8 cellular contexts compared by ENCODE assay signal in genomic region chr14:100304825-100305445, GRCh38. TPM values are rescaled to one million over a fixed set of nuclear protein-coding genes. Genes with fewer than 3 reads are reported as not detected.
DNase-seq lines count a peak whose midpoint lies in the region; ATAC-seq and TF ChIP-seq lines count a peak whose summit lies in the region.

No MANE protein-coding gene starts in this region.

- peaks cover 25% of the 10 kb centered on the region for H3K4me1 Mint-ChIP-seq in activated T-cell treated with anti-CD3 and anti-CD28 coated beads, Interleukin-2, amount 50 U/mL, for 24 hours (ENCODE audit: low read depth)

- H3K27me3 ChIP-seq in MG63 = no peaks in the 10 kb centered on the region

- DNase-seq in ELF-1 (ENCODE audit: low read depth, low spot score) (peak; percentile 84), MG63 (no peak), glomerular visceral epithelial cell (ENCODE audit: extremely low spot score) (peak; percentile 63), omental fat pad (ENCODE audit: low spot score) (no peak), OCI-M2 (lab: John Stamatoyannopoulos, UW; ENCODE audit: unreplicated experiment) (no peak), UCSD-AML1 (lab: John Stamatoyannopoulos, UW; ENCODE audit: unreplicated experiment) (no peak)
- peak; percentile 43 for DNase-seq in activated T-cell treated with anti-CD3 and anti-CD28 coated beads, Interleukin-2, amount 50 U/mL, for 24 hours

- H3K36me3 Mint-ChIP-seq in activated T-cell treated with anti-CD3 and anti-CD28 coated beads, Interleukin-2, amount 50 U/mL, for 24 hours (ENCODE audit: low read depth) = no peaks in the 10 kb centered on the region

- TF ChIP-seq CTCF in omental fat pad (IDR thresholded peaks at IDR 0.05) = no peak

- H3K27me3 Mint-ChIP-seq in activated T-cell treated with anti-CD3 and anti-CD28 coated beads, Interleukin-2, amount 50 U/mL, for 24 hours = peaks cover 2% of the 10 kb centered on the region

- H3K4me3 ChIP-seq in MG63 = peak overlapping the region; percentile 55

- peak; percentile 13 for ATAC-seq in omental fat pad (ENCODE audit: low FRiP score)
- ATAC-seq in GM21367 (IDR thresholded peaks at IDR 0.05; ENCODE audit: unreplicated experiment) = no peak

- H3K9me3 ChIP-seq in MG63 = no peaks in the 10 kb centered on the region

- H3K27ac Mint-ChIP-seq in activated T-cell treated with anti-CD3 and anti-CD28 coated beads, Interleukin-2, amount 50 U/mL, for 24 hours = peak overlapping the region; percentile 82

- no peaks in the 10 kb centered on the region for H3K9me3 Mint-ChIP-seq in activated T-cell treated with anti-CD3 and anti-CD28 coated beads, Interleukin-2, amount 50 U/mL, for 24 hours

- peak overlapping the region; percentile 80 for H3K4me3 Mint-ChIP-seq in activated T-cell treated with anti-CD3 and anti-CD28 coated beads, Interleukin-2, amount 50 U/mL, for 24 hours

- no peaks in the 10 kb centered on the region for H3K36me3 ChIP-seq in MG63

RNA-seq across cellular contexts. Expression of gene SLC25A29, which starts 1.3 kb away (rescaled TPM):
- total RNA-seq in MG63 (2014; rRNA removed; shearing (Covaris generic); ENCODE audit: low replicate concordance) = 8.0 and 9.6 TPM in 2 replicates
- total RNA-seq in omental fat pad = 10 to 100 TPM; 29.7 to 72.2 (median 50.2) TPM

RNA-seq across cellular contexts. Expression of gene SLC25A47, which starts 18.2 kb away (rescaled TPM):
- not detected in 2 replicates for total RNA-seq in MG63 (2014; rRNA removed; shearing (Covaris generic); ENCODE audit: low replicate concordance)
- under 1 TPM in 1 of 4 donors, not detected in 3; 0.37 TPM for total RNA-seq in omental fat pad

Comparison
In these comparisons a context has a peak if more than half of its experiments do, and no peak if none do; other contexts are left out.
1. DNase-seq: peak in ELF-1 (single experiment), activated T-cell treated with anti-CD3 and anti-CD28 coated beads, Interleukin-2, amount 50 U/mL, for 24 hours (single experiment) and glomerular visceral epithelial cell (single experiment); none in MG63 (single experiment), omental fat pad (single experiment), OCI-M2 (single experiment) and UCSD-AML1 (single experiment).